1 cellular context compared by ENCODE assay signal in the genomic region with DNA sequence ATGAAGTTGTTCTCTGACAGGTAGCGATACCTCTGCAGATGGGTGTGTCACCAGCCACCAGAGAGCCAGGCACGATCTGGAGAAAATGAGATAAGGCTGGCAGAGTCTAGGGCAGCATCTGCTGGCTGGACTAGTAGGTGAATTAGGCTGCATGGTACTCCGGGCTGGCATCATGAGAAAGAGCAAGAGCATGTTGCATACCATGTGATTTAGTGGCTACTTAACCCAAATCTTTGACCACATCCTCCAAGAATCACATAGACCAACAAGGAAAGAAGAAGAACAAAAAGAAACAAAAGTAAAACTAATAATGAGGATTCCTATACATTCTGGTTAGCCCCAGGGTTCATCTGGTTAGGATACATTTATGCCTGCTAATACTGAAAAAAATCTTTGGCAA.
TF ChIP-seq lines count a peak whose summit lies in the region.

No MANE protein-coding gene starts in this region.

TF ChIP-seq in IMR-90, 13 proteins besides CTCF, POLR2A, EP300 and RAD21:
- TF ChIP-seq MXI1 (IDR thresholded peaks at IDR 0.05; ENCODE audit: borderline replicate concordance, low read depth, low read length) (no peak), BHLHE40 (IDR thresholded peaks at IDR 0.05; ENCODE audit: low read depth, low read length) (no peak), MAFK (IDR thresholded peaks at IDR 0.05; ENCODE audit: low read depth, low read length) (no peak)
- TF ChIP-seq, protein P1, sequence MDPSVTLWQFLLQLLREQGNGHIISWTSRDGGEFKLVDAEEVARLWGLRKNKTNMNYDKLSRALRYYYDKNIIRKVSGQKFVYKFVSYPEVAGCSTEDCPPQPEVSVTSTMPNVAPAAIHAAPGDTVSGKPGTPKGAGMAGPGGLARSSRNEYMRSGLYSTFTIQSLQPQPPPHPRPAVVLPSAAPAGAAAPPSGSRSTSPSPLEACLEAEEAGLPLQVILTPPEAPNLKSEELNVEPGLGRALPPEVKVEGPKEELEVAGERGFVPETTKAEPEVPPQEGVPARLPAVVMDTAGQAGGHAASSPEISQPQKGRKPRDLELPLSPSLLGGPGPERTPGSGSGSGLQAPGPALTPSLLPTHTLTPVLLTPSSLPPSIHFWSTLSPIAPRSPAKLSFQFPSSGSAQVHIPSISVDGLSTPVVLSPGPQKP (IDR thresholded peaks at IDR 0.05; ENCODE audit: borderline replicate concordance, low read depth, low read length) = no peak
TF ChIP-seq in IMR-90: peak in this region for 0.
